Comparison of ENCODE assay signal across 11 cellular contexts in genomic region chr11:94583885-94584500, GRCh38. TPM values are rescaled to one million over a fixed set of nuclear protein-coding genes. Genes with fewer than 3 reads are reported as not detected.
DNase-seq lines count a peak whose midpoint lies in the region; ATAC-seq, FAIRE-seq and TF ChIP-seq lines count a peak whose summit lies in the region.
"Had no signal": no experiment of that assay in that cellular context is flagged by ENCODE, and none has a peak within 500 bp of the region (broad histone marks: within the 10 kb centered on the region; RNA-seq: fewer than 3 reads in every experiment).

No MANE protein-coding gene starts in this region.

- POLR2A ChIA-PET in CD8-positive, alpha-beta T cell (lab: Charles Lee): interaction anchor here (0.6 kb wide), 1 partner anchor 107 kb away, joined by 3 read pairs; no protein-coding TSS in a partner anchor

- H3K36me3 ChIP-seq in CD8-positive, alpha-beta T cell (ENCODE audit: insufficient read depth, low read length): no peaks in the 10 kb centered on the region

- no peaks in the 10 kb centered on the region for H3K4me1 Mint-ChIP-seq in CD8-positive, alpha-beta T cell (ENCODE audit: low read depth)
- H3K4me1 Mint-ChIP-seq: nephron had no signal

- H3K9me3 Mint-ChIP-seq in CD8-positive, alpha-beta T cell: no peaks in the 10 kb centered on the region
- H3K9me3 Mint-ChIP-seq: nephron had no signal

- FAIRE-seq in GM12892 (lab: Jason Lieb, UNC): peak; percentile 82

- H3K9me3 ChIP-seq in CD8-positive, alpha-beta T cell (ENCODE audit: low read length): no peaks in the 10 kb centered on the region

- no peaks in the 10 kb centered on the region for H3K27me3 Mint-ChIP-seq in CD8-positive, alpha-beta T cell (ENCODE audit: low read depth)

- TF ChIP-seq CTCF in CD8-positive, alpha-beta T cell (IDR thresholded peaks at IDR 0.05): no peak
- TF ChIP-seq CTCF in dorsolateral prefrontal cortex (IDR thresholded peaks at IDR 0.05 in 54 of 56, conservative IDR thresholded peaks at IDR 0.05 in 2 of 56; ENCODE audit: low read depth in 1 of 56, partially characterized antibody in 56 of 56): no peak

- TF ChIP-seq POLR2A in GM12892 (IDR thresholded peaks at IDR 0.05; ENCODE audit: low read depth, low read length): peak; percentile 76

- no peaks in the 10 kb centered on the region for H3K4me1 ChIP-seq in CD8-positive, alpha-beta T cell (ENCODE audit: insufficient read depth, low read length)

- intact Hi-C loops in CD8-positive, alpha-beta T cell (cut with DNase I, micrococcal nuclease): no loop called here
- intact Hi-C loops in dorsolateral prefrontal cortex (cut with DNase I): loop anchor here in 1 of 2 donors (5.0 kb wide), 1 partner anchor 37 kb away; no protein-coding TSS in a partner anchor

- DNase-seq in GM12892 (ENCODE audit: insufficient read length) (peak; percentile 7), left lobe of liver (ENCODE audit: low spot score) (no peak), NCI-H524 treated with DMSO at 0.1 percent for 48 hours (lab: John Stamatoyannopoulos, UW) (no peak), RKO (ENCODE audit: low spot score) (no peak), dorsolateral prefrontal cortex (no peak)
- DNase-seq in CD8-positive, alpha-beta T cell: no peak
- DNase-seq: NCI-H226, T-helper 9 cell had no signal

- CTCF ChIA-PET in CD8-positive, alpha-beta T cell (lab: Charles Lee): no interaction called here

- H3K27ac ChIP-seq in CD8-positive, alpha-beta T cell (ENCODE audit: low read depth, low read length): no peak overlapping the region
- H3K27ac ChIP-seq in dorsolateral prefrontal cortex: no peak overlapping the region

- H3K4me3 Mint-ChIP-seq in CD8-positive, alpha-beta T cell: no peak overlapping the region
- H3K4me3 Mint-ChIP-seq: nephron had no signal

- no peaks in the 10 kb centered on the region for H3K27me3 ChIP-seq in CD8-positive, alpha-beta T cell (ENCODE audit: insufficient read depth, low read length)
- no peaks in the 10 kb centered on the region for H3K27me3 ChIP-seq in dorsolateral prefrontal cortex

- no peak overlapping the region for H3K4me3 ChIP-seq in CD8-positive, alpha-beta T cell (ENCODE audit: low read depth, low read length)
- no peak overlapping the region for H3K4me3 ChIP-seq in dorsolateral prefrontal cortex

- ATAC-seq in GM19463 (IDR thresholded peaks at IDR 0.05; ENCODE audit: unreplicated experiment) (peak; percentile 58), HG03575 (IDR thresholded peaks at IDR 0.05; ENCODE audit: extremely low read depth, insufficient number of reproducible peaks, low FRiP score, unreplicated experiment) (peak; percentile 34), left lobe of liver (peak; percentile 31)
- ATAC-seq in CD8-positive, alpha-beta T cell: no peak

- H3K27ac Mint-ChIP-seq in CD8-positive, alpha-beta T cell: no peak overlapping the region
- H3K27ac Mint-ChIP-seq: nephron had no signal

- no peaks in the 10 kb centered on the region for H3K36me3 Mint-ChIP-seq in CD8-positive, alpha-beta T cell

RNA-seq across cellular contexts. Expression of gene PIWIL4, which starts 16.8 kb away (rescaled TPM):
- 0.40 TPM for polyA plus RNA-seq in GM12892 (2012; ENCODE audit: missing spikeins)
- total RNA-seq in left lobe of liver (0.28 TPM), dorsolateral prefrontal cortex (10 to 100 TPM in 1 of 120 experiments, 1 to 10 TPM in 119; 1.9 to 10.5 (median 4.5) TPM)
- 1 to 10 TPM in 1 of 2 experiments, under 1 TPM in 1; 0.89 to 1.0 TPM for total RNA-seq in CD8-positive, alpha-beta T cell

RNA-seq across cellular contexts. Expression of gene FUT4, which starts 40.3 kb away (rescaled TPM):
- 1.4 TPM for polyA plus RNA-seq in GM12892 (2012; ENCODE audit: missing spikeins)
- total RNA-seq in left lobe of liver (1.2 TPM), dorsolateral prefrontal cortex (1 to 10 TPM; 2.2 to 6.7 (median 4.1) TPM)
- total RNA-seq in CD8-positive, alpha-beta T cell: 1 to 10 TPM; 4.7 to 5.2 TPM
